Comparison of ENCODE assay signal across 2 cellular contexts in the genomic region with DNA sequence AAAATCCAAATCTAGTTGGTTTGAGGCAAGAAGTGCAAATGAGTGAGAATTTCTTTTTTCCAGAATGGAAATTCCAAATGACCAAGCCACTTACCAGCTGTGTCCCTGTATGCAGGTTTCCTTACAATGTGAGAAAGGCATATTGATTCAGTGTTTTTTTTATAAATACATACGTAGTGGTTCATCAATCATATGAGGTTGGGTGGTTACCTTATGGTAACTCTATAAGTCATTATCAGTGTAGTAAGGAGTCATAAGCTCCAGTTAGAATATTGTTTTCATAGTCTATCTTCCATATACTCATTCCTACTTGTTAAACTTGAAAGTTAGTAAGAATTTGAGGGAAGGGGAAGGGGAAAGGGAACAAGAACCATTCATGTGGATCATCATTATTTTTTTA.
TF ChIP-seq lines count a peak whose summit lies in the region.

No MANE protein-coding gene starts in this region.

TF ChIP-seq in GM12878, 131 proteins besides CTCF, POLR2A, EP300 and RAD21 (continued from another document):
- TF ChIP-seq ZBTB33 (IDR thresholded peaks at IDR 0.05) (no peak), MYC (IDR thresholded peaks at IDR 0.05; ENCODE audit: insufficient read depth, insufficient read length, insufficient replicate concordance, low read length, severe bottlenecking) (no peak), STAT1 (conservative IDR thresholded peaks at IDR 0.05) (no peak), ATF7 (IDR thresholded peaks at IDR 0.05; ENCODE audit: low read depth) (no peak), CREB1 (IDR thresholded peaks at IDR 0.05; ENCODE audit: low read depth) (no peak), E4F1 (IDR thresholded peaks at IDR 0.05; ENCODE audit: borderline replicate concordance, partially characterized antibody) (no peak), RAD51 (IDR thresholded peaks at IDR 0.05) (no peak), CBX5 (IDR thresholded peaks at IDR 0.05; ENCODE audit: low read depth) (no peak), GATAD2B (conservative IDR thresholded peaks at IDR 0.05; ENCODE audit: low read depth) (no peak), ZZZ3 (IDR thresholded peaks at IDR 0.05; ENCODE audit: control insufficient read depth, insufficient read length, low read depth) (no peak)
- TF ChIP-seq, protein P1, sequence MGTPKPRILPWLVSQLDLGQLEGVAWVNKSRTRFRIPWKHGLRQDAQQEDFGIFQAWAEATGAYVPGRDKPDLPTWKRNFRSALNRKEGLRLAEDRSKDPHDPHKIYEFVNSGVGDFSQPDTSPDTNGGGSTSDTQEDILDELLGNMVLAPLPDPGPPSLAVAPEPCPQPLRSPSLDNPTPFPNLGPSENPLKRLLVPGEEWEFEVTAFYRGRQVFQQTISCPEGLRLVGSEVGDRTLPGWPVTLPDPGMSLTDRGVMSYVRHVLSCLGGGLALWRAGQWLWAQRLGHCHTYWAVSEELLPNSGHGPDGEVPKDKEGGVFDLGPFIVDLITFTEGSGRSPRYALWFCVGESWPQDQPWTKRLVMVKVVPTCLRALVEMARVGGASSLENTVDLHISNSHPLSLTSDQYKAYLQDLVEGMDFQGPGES (IDR thresholded peaks at IDR 0.05), result no peak

TF ChIP-seq in GM23338, 12 proteins besides CTCF, POLR2A, EP300 and RAD21 (continued from another document):
- TF ChIP-seq REST (IDR thresholded peaks at IDR 0.05; ENCODE audit: unreplicated experiment) (no peak), EZH2 (IDR thresholded peaks at IDR 0.05; ENCODE audit: low read depth, unreplicated experiment) (no peak), JUNB (IDR thresholded peaks at IDR 0.05; ENCODE audit: unreplicated experiment) (no peak), STAT1 (IDR thresholded peaks at IDR 0.05; ENCODE audit: unreplicated experiment) (no peak), ZNF331 (CRISPR knock-in tag; IDR thresholded peaks at IDR 0.05; ENCODE audit: low read depth) (no peak), ETS1 (IDR thresholded peaks at IDR 0.05) (no peak), ZNF462 (CRISPR knock-in tag; IDR thresholded peaks at IDR 0.05) (no peak), ZNF114 (CRISPR knock-in tag; IDR thresholded peaks at IDR 0.05) (no peak)
